In the genomic region with DNA sequence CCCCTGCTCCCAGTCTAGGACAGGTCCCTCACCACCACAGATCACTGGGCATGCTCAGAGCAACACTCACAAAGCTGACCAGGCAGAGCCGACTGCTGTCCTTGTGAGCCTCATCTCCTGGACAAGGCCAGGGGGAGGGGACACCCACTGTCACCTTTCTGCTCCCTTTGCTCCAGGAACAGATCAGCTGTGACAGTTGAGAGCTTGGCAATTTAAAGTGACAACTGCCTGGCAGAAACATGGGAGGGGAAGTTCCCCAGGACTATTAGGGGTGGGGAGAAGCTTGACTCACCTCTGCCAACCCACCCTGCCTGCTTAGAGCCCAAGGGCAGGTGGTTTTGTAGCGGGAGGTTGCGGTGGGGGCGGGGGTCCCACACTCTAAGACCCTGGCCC, we compare ENCODE assay signal across 1 cellular context.
TF ChIP-seq lines count a peak whose summit lies in the region.

No MANE protein-coding gene starts in this region.

TF ChIP-seq in HepG2, 621 proteins besides CTCF, POLR2A, EP300 and RAD21 (continued from another document and continues in another):
- TF ChIP-seq, protein P1, sequence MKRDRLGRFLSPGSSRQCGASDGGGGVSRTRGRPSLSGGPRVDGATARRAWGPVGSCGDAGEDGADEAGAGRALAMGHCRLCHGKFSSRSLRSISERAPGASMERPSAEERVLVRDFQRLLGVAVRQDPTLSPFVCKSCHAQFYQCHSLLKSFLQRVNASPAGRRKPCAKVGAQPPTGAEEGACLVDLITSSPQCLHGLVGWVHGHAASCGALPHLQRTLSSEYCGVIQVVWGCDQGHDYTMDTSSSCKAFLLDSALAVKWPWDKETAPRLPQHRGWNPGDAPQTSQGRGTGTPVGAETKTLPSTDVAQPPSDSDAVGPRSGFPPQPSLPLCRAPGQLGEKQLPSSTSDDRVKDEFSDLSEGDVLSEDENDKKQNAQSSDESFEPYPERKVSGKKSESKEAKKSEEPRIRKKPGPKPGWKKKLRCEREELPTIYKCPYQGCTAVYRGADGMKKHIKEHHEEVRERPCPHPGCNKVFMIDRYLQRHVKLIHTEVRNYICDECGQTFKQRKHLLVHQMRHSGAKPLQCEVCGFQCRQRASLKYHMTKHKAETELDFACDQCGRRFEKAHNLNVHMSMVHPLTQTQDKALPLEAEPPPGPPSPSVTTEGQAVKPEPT (CRISPR knock-in tag; IDR thresholded peaks at IDR 0.05; ENCODE audit: low read depth) = no peak
- no peak for TF ChIP-seq KDM6A (CRISPR knock-in tag; IDR thresholded peaks at IDR 0.05; ENCODE audit: low read depth)
- no peak for TF ChIP-seq ZNF224 (CRISPR knock-in tag; IDR thresholded peaks at IDR 0.05)
- no peak for TF ChIP-seq BRD4 (CRISPR knock-in tag; IDR thresholded peaks at IDR 0.05)
- 0 out of 2 replicates have a peak, but pooled peaks have one; percentile 27 for TF ChIP-seq PPARG (CRISPR knock-in tag; conservative IDR thresholded peaks at IDR 0.05)
- no peak for TF ChIP-seq ZNF3 (CRISPR knock-in tag; IDR thresholded peaks at IDR 0.05)
- no peak for TF ChIP-seq MIER3 (CRISPR knock-in tag; IDR thresholded peaks at IDR 0.05; ENCODE audit: borderline replicate concordance)
- no peak for TF ChIP-seq ZFYVE20 (CRISPR knock-in tag; IDR thresholded peaks at IDR 0.05; ENCODE audit: borderline replicate concordance, low read depth)
- TF ChIP-seq CEBPG (CRISPR knock-in tag; IDR thresholded peaks at IDR 0.05) = no peak
- no peak for TF ChIP-seq ZBTB21 (CRISPR knock-in tag; IDR thresholded peaks at IDR 0.05)
- no peak for TF ChIP-seq ARNTL (CRISPR knock-in tag; IDR thresholded peaks at IDR 0.05)
- TF ChIP-seq CHD4 (IDR thresholded peaks at IDR 0.05; ENCODE audit: borderline replicate concordance, low read length) = no peak
- TF ChIP-seq KLF12 (CRISPR knock-in tag; IDR thresholded peaks at IDR 0.05; ENCODE audit: borderline replicate concordance) = no peak
- TF ChIP-seq ZNF180 (CRISPR knock-in tag; IDR thresholded peaks at IDR 0.05; ENCODE audit: borderline replicate concordance, low read depth) = no peak
- no peak for TF ChIP-seq ZNF382 (CRISPR knock-in tag; IDR thresholded peaks at IDR 0.05; ENCODE audit: borderline replicate concordance)
- no peak for TF ChIP-seq NONO (IDR thresholded peaks at IDR 0.05)
- peak; percentile 65 for TF ChIP-seq NONO (CRISPR knock-in tag; conservative IDR thresholded peaks at IDR 0.05)
- TF ChIP-seq RXRB (CRISPR knock-in tag; IDR thresholded peaks at IDR 0.05; ENCODE audit: borderline replicate concordance) = peak; percentile 23; the same call in 1 of the 2 replicates
- no peak for TF ChIP-seq TEF (CRISPR knock-in tag; IDR thresholded peaks at IDR 0.05)
- TF ChIP-seq ASH2L (IDR thresholded peaks at IDR 0.05; ENCODE audit: insufficient read length, low read depth, low read length) = no peak
- TF ChIP-seq, protein P2, sequence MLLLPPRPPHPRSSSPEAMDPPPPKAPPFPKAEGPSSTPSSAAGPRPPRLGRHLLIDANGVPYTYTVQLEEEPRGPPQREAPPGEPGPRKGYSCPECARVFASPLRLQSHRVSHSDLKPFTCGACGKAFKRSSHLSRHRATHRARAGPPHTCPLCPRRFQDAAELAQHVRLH (CRISPR knock-in tag; IDR thresholded peaks at IDR 0.05; ENCODE audit: borderline replicate concordance, low read depth) = no peak
- TF ChIP-seq ZNF44 (CRISPR knock-in tag; IDR thresholded peaks at IDR 0.05) = no peak
- no peak for TF ChIP-seq ZNF746 (CRISPR knock-in tag; IDR thresholded peaks at IDR 0.05)
- TF ChIP-seq RFX3 (CRISPR knock-in tag; IDR thresholded peaks at IDR 0.05) = no peak
- no peak; the same call in 1 of the 2 replicates for TF ChIP-seq ZFX (CRISPR knock-in tag; IDR thresholded peaks at IDR 0.05; ENCODE audit: low read depth)
- no peak for TF ChIP-seq SNAI1 (CRISPR knock-in tag; IDR thresholded peaks at IDR 0.05; ENCODE audit: borderline replicate concordance)
- TF ChIP-seq, protein P3, sequence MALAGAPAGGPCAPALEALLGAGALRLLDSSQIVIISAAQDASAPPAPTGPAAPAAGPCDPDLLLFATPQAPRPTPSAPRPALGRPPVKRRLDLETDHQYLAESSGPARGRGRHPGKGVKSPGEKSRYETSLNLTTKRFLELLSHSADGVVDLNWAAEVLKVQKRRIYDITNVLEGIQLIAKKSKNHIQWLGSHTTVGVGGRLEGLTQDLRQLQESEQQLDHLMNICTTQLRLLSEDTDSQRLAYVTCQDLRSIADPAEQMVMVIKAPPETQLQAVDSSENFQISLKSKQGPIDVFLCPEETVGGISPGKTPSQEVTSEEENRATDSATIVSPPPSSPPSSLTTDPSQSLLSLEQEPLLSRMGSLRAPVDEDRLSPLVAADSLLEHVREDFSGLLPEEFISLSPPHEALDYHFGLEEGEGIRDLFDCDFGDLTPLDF (CRISPR knock-in tag; IDR thresholded peaks at IDR 0.05) = no peak
- TF ChIP-seq, protein P4, sequence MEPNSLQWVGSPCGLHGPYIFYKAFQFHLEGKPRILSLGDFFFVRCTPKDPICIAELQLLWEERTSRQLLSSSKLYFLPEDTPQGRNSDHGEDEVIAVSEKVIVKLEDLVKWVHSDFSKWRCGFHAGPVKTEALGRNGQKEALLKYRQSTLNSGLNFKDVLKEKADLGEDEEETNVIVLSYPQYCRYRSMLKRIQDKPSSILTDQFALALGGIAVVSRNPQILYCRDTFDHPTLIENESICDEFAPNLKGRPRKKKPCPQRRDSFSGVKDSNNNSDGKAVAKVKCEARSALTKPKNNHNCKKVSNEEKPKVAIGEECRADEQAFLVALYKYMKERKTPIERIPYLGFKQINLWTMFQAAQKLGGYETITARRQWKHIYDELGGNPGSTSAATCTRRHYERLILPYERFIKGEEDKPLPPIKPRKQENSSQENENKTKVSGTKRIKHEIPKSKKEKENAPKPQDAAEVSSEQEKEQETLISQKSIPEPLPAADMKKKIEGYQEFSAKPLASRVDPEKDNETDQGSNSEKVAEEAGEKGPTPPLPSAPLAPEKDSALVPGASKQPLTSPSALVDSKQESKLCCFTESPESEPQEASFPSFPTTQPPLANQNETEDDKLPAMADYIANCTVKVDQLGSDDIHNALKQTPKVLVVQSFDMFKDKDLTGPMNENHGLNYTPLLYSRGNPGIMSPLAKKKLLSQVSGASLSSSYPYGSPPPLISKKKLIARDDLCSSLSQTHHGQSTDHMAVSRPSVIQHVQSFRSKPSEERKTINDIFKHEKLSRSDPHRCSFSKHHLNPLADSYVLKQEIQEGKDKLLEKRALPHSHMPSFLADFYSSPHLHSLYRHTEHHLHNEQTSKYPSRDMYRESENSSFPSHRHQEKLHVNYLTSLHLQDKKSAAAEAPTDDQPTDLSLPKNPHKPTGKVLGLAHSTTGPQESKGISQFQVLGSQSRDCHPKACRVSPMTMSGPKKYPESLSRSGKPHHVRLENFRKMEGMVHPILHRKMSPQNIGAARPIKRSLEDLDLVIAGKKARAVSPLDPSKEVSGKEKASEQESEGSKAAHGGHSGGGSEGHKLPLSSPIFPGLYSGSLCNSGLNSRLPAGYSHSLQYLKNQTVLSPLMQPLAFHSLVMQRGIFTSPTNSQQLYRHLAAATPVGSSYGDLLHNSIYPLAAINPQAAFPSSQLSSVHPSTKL (CRISPR knock-in tag; IDR thresholded peaks at IDR 0.05) = 0 out of 2 replicates have a peak, but pooled peaks have one; percentile 11
- TF ChIP-seq, protein P5, sequence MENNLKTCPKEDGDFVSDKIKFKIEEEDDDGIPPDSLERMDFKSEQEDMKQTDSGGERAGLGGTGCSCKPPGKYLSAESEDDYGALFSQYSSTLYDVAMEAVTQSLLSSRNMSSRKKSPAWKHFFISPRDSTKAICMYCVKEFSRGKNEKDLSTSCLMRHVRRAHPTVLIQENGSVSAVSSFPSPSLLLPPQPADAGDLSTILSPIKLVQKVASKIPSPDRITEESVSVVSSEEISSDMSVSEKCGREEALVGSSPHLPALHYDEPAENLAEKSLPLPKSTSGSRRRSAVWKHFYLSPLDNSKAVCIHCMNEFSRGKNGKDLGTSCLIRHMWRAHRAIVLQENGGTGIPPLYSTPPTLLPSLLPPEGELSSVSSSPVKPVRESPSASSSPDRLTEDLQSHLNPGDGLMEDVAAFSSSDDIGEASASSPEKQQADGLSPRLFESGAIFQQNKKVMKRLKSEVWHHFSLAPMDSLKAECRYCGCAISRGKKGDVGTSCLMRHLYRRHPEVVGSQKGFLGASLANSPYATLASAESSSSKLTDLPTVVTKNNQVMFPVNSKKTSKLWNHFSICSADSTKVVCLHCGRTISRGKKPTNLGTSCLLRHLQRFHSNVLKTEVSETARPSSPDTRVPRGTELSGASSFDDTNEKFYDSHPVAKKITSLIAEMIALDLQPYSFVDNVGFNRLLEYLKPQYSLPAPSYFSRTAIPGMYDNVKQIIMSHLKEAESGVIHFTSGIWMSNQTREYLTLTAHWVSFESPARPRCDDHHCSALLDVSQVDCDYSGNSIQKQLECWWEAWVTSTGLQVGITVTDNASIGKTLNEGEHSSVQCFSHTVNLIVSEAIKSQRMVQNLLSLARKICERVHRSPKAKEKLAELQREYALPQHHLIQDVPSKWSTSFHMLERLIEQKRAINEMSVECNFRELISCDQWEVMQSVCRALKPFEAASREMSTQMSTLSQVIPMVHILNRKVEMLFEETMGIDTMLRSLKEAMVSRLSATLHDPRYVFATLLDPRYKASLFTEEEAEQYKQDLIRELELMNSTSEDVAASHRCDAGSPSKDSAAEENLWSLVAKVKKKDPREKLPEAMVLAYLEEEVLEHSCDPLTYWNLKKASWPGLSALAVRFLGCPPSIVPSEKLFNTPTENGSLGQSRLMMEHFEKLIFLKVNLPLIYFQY (CRISPR knock-in tag; IDR thresholded peaks at IDR 0.05; ENCODE audit: borderline replicate concordance) = no peak
- no peak for TF ChIP-seq TCF12 (IDR thresholded peaks at IDR 0.05)
- TF ChIP-seq TCF12 (CRISPR knock-in tag; IDR thresholded peaks at IDR 0.05) = no peak
- 0 out of 2 replicates have a peak, but pooled peaks have one; percentile 13 for TF ChIP-seq RXRA (CRISPR knock-in tag; IDR thresholded peaks at IDR 0.05)
- no peak for TF ChIP-seq SNAPC5 (CRISPR knock-in tag; IDR thresholded peaks at IDR 0.05; ENCODE audit: borderline replicate concordance)
- TF ChIP-seq, protein P6, sequence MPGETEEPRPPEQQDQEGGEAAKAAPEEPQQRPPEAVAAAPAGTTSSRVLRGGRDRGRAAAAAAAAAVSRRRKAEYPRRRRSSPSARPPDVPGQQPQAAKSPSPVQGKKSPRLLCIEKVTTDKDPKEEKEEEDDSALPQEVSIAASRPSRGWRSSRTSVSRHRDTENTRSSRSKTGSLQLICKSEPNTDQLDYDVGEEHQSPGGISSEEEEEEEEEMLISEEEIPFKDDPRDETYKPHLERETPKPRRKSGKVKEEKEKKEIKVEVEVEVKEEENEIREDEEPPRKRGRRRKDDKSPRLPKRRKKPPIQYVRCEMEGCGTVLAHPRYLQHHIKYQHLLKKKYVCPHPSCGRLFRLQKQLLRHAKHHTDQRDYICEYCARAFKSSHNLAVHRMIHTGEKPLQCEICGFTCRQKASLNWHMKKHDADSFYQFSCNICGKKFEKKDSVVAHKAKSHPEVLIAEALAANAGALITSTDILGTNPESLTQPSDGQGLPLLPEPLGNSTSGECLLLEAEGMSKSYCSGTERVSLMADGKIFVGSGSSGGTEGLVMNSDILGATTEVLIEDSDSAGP (CRISPR knock-in tag; IDR thresholded peaks at IDR 0.05; ENCODE audit: borderline replicate concordance) = peak; percentile 96
- TF ChIP-seq, protein P7, sequence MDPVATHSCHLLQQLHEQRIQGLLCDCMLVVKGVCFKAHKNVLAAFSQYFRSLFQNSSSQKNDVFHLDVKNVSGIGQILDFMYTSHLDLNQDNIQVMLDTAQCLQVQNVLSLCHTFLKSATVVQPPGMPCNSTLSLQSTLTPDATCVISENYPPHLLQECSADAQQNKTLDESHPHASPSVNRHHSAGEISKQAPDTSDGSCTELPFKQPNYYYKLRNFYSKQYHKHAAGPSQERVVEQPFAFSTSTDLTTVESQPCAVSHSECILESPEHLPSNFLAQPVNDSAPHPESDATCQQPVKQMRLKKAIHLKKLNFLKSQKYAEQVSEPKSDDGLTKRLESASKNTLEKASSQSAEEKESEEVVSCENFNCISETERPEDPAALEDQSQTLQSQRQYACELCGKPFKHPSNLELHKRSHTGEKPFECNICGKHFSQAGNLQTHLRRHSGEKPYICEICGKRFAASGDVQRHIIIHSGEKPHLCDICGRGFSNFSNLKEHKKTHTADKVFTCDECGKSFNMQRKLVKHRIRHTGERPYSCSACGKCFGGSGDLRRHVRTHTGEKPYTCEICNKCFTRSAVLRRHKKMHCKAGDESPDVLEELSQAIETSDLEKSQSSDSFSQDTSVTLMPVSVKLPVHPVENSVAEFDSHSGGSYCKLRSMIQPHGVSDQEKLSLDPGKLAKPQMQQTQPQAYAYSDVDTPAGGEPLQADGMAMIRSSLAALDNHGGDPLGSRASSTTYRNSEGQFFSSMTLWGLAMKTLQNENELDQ (CRISPR knock-in tag; IDR thresholded peaks at IDR 0.05; ENCODE audit: borderline replicate concordance) = no peak
- no peak for TF ChIP-seq NFIC (IDR thresholded peaks at IDR 0.05; ENCODE audit: low read length)
- TF ChIP-seq ZNF713 (CRISPR knock-in tag; IDR thresholded peaks at IDR 0.05) = no peak
- TF ChIP-seq RAD51 (IDR thresholded peaks at IDR 0.05; ENCODE audit: borderline replicate concordance) = no peak
- no peak for TF ChIP-seq MYPOP (CRISPR knock-in tag; IDR thresholded peaks at IDR 0.05)
- no peak for TF ChIP-seq SYNCRIP (IDR thresholded peaks at IDR 0.05; ENCODE audit: insufficient read depth, low read depth, low read length)
- TF ChIP-seq NR2F6 (IDR thresholded peaks at IDR 0.05) = no peak
- TF ChIP-seq NR2F6 (CRISPR knock-in tag; IDR thresholded peaks at IDR 0.05) = peak; percentile 55; the same call in 1 of the 2 replicates
- no peak for TF ChIP-seq SMC3 (IDR thresholded peaks at IDR 0.05; ENCODE audit: low read length)
